ENCODE assay signal across 23 cellular contexts in genomic region chr1:73953186-73953585, GRCh38.
"Had no signal": no experiment of that assay in that cellular context is flagged by ENCODE, and none has a peak within 500 bp of the region (broad histone marks: within the 10 kb centered on the region; RNA-seq: fewer than 3 reads in every experiment).

No MANE protein-coding gene starts in this region.

- ATAC-seq: foreskin keratinocyte; gastroesophageal sphincter; heart left ventricle; left colon; left lobe of liver; lower lobe of right lung; mucosa of descending colon; naive thymus-derived CD8-positive, alpha-beta T cell had no signal

- H3K9me3 ChIP-seq: esophagus muscularis mucosa, gastroesophageal sphincter, heart left ventricle, left ventricle myocardium inferior, lower lobe of right lung, mucosa of descending colon had no signal

- H3K36me3 ChIP-seq: esophagus muscularis mucosa, gastroesophageal sphincter, heart left ventricle, left ventricle myocardium inferior, lower lobe of right lung had no signal

- H3K4me1 ChIP-seq: esophagus muscularis mucosa, foreskin keratinocyte, gastroesophageal sphincter, heart left ventricle, left ventricle myocardium inferior, lower lobe of right lung had no signal

- H3K4me3 ChIP-seq: coronary artery, dorsolateral prefrontal cortex, esophagus muscularis mucosa, gastroesophageal sphincter, heart left ventricle, hepatocyte, left ventricle myocardium inferior, lower lobe of right lung, mucosa of descending colon had no signal

- H3K27ac ChIP-seq: coronary artery, esophagus muscularis mucosa, foreskin keratinocyte, gastroesophageal sphincter, heart left ventricle, hepatocyte, left ventricle myocardium inferior, lower lobe of right lung had no signal

- DNase-seq: dermis blood vessel endothelial cell; effector CD4-positive, alpha-beta T cell; effector memory CD4-positive, alpha-beta T cell; foreskin keratinocyte; heart left ventricle; hypothalamus; immature natural killer cell; islet precursor cell; kidney; kidney glomerular epithelial cell; left colon; left ventricle myocardium inferior; lower lobe of right lung; mesenchymal stem cell; mucosa of descending colon; naive B cell; naive thymus-derived CD8-positive, alpha-beta T cell had no signal

- H3K27me3 ChIP-seq: esophagus muscularis mucosa, foreskin keratinocyte, gastroesophageal sphincter, hepatocyte had no signal
